9 cellular contexts compared by ENCODE assay signal in the genomic region with DNA sequence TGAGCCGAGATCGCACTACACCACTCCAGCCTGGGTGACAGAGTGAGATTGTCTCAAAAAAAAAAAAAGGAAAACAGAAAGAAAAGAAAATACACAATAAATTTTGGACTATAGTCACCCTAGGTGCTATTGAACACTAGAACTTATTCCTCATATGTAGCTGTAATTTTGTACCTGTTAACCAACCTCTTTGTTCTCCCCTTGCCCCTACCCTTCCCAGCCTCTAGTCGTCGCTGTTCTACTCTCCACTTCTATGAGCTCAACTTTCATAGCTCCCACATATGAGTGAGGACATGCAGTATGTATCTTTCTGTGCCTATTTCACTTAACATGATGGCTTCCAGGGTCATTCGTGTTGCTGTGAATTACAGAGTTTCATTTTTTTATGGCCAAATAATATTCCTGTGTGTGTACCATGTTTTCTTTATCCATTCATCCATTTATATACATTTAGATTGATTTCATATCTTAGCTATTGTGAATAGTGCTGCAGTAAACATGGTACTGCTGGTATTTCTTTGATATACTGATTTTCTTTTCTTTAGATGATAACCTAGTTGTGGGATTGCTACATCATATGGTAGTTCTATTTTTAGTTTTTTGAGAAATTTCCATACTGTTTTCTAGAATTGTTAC. TPM values are rescaled to one million over a fixed set of nuclear protein-coding genes. Genes with fewer than 3 reads are reported as not detected.
DNase-seq lines count a peak whose midpoint lies in the region; ATAC-seq and TF ChIP-seq lines count a peak whose summit lies in the region.
"Had no signal": no experiment of that assay in that cellular context is flagged by ENCODE, and none has a peak within 500 bp of the region (broad histone marks: within the 10 kb centered on the region; RNA-seq: fewer than 3 reads in every experiment).

No MANE protein-coding gene starts in this region.

- H3K79me2 ChIP-seq in OCI-LY7 (ENCODE audit: insufficient read depth, low read depth, low read length): no peaks in the 10 kb centered on the region

- DNase-seq in COLO829 (ENCODE audit: low spot score) (peak; percentile 13), HAP-1 (ENCODE audit: low spot score in 2 of 2) (peak; percentile 34 to 44), OCI-LY7 (ENCODE audit: low spot score) (peak; percentile 39), breast epithelium (ENCODE audit: low spot score in 2 of 2) (no peak), thyroid gland (peak; percentile 12 to 32), cortex of kidney (lab: John Stamatoyannopoulos, UW) (no peak)

- POLR2A ChIA-PET in OCI-LY7 (lab: Charles Lee): no interaction called here

- CTCF ChIA-PET in OCI-LY7 (lab: Charles Lee; ENCODE audit: unreplicated experiment): interaction anchor here (0.9 to 1.4 kb wide), 3 partner anchors 16 to 303 kb away, joined by 3 to 4 read pairs (median 3); no protein-coding TSS in a partner anchor

- H3K27me3 ChIP-seq in HAP-1 (ENCODE audit: low read depth) (no peaks in the 10 kb centered on the region), breast epithelium (no peaks in the 10 kb centered on the region), liver (ENCODE audit: control insufficient read depth in 4 of 4, insufficient read depth in 4 of 4, low read length in 3 of 4) (no peaks in the 10 kb centered on the region), thyroid gland (no peaks in the 10 kb centered on the region)

- in situ Hi-C loops in HAP-1 (cut with MboI; ENCODE audit: low sequenced_read_pairs): no loop called here

- peaks cover 10% of the 10 kb centered on the region for H3K36me3 ChIP-seq in HAP-1 (replicated peaks)
- peaks cover 65% of the 10 kb centered on the region for H3K36me3 ChIP-seq in OCI-LY7 (ENCODE audit: insufficient read depth, low read length)
- no peaks in the 10 kb centered on the region for H3K36me3 ChIP-seq in breast epithelium
- peaks cover 13 to 42% (median 26%) of the 10 kb centered on the region in 4 donors for H3K36me3 ChIP-seq in liver (ENCODE audit: control insufficient read depth in 4 of 4, insufficient read depth in 3 of 4, low read depth in 1 of 4, low read length in 3 of 4)
- peaks cover 27 to 33% of the 10 kb centered on the region in 2 donors for H3K36me3 ChIP-seq in thyroid gland

- H3K9me2 ChIP-seq in OCI-LY7 (ENCODE audit: insufficient read depth, low read length): no peaks in the 10 kb centered on the region

- H3K4me3 ChIP-seq in HAP-1 (no peak overlapping the region), OCI-LY7 (ENCODE audit: low read depth, low read length, poor library complexity, severe bottlenecking) (no peak overlapping the region), breast epithelium (no peak overlapping the region), liver (ENCODE audit: low read depth in 1 of 3, low read length in 3 of 3) (no peak overlapping the region), thyroid gland (replicated peaks in 1 of 3) (no peak overlapping the region)
- H3K4me3 ChIP-seq: SK-N-MC had no signal

- no peaks in the 10 kb centered on the region for H4K20me1 ChIP-seq in OCI-LY7 (ENCODE audit: insufficient read depth, low read length)

- H3K4me1 ChIP-seq in HAP-1: no peaks in the 10 kb centered on the region; the same call in 1 of the 2 replicates
- no peaks in the 10 kb centered on the region for H3K4me1 ChIP-seq in OCI-LY7 (ENCODE audit: insufficient read depth, low read length, poor library complexity, severe bottlenecking)
- no peaks in the 10 kb centered on the region for H3K4me1 ChIP-seq in breast epithelium
- no peaks in the 10 kb centered on the region for H3K4me1 ChIP-seq in liver (ENCODE audit: control insufficient read depth in 4 of 4, insufficient read depth in 4 of 4, low read length in 3 of 4)
- H3K4me1 ChIP-seq in thyroid gland: no peaks in the 10 kb centered on the region

- H3K9ac ChIP-seq in liver (ENCODE audit: low read depth in 1 of 2, low read length in 2 of 2): no peak overlapping the region

- TF ChIP-seq CTCF in OCI-LY7 (conservative IDR thresholded peaks at IDR 0.05; ENCODE audit: low read length): peak; percentile 79
- TF ChIP-seq CTCF in breast epithelium (IDR thresholded peaks at IDR 0.05): peak; percentile 38 to 56 (median 44)
- TF ChIP-seq CTCF in liver (IDR thresholded peaks at IDR 0.05; ENCODE audit: low read depth, low read length, missing input control): peak; percentile 72
- peak; percentile 55 to 83 (median 64) for TF ChIP-seq CTCF in thyroid gland (IDR thresholded peaks at IDR 0.05)

- 62% methylated on average over 5 of the region's 5 CpGs for WGBS in liver
- 55 to 56% methylated on average over 5 of the region's 5 CpGs for WGBS in thyroid gland, 2 donors

- no TSS peak for BruUV-seq in OCI-LY7 (replicated peaks; lab: Mats Ljungman, UMichigan)

- ATAC-seq in GM18861 (IDR thresholded peaks at IDR 0.05; ENCODE audit: unreplicated experiment): no peak

- no peak for TF ChIP-seq POLR2A in breast epithelium (IDR thresholded peaks at IDR 0.05)
- no peak for TF ChIP-seq POLR2A in thyroid gland (IDR thresholded peaks at IDR 0.05)

- H3K27ac ChIP-seq in OCI-LY7 (ENCODE audit: low read depth, low read length, poor library complexity, severe bottlenecking): no peak overlapping the region
- no peak overlapping the region for H3K27ac ChIP-seq in breast epithelium
- H3K27ac ChIP-seq in liver (ENCODE audit: low read depth in 1 of 2, low read length in 2 of 2): no peak overlapping the region
- no peak overlapping the region for H3K27ac ChIP-seq in thyroid gland
- H3K27ac ChIP-seq: SK-N-MC had no signal

- intact Hi-C loops in OCI-LY7 (cut with micrococcal nuclease; ENCODE audit: unreplicated experiment) (no loop called here), breast epithelium (cut with DNase I; ENCODE audit: low total_unique reads) (no loop called here), thyroid gland (cut with DNase I) (no loop called here)

- peak; percentile 58 to 69 for TF ChIP-seq RAD21 in liver (IDR thresholded peaks at IDR 0.05)

- no peak overlapping the region for H2AFZ ChIP-seq in OCI-LY7 (ENCODE audit: low read length)

- H3K9me3 ChIP-seq in HAP-1 (no peaks in the 10 kb centered on the region), OCI-LY7 (ENCODE audit: low read length) (peaks cover 6% of the 10 kb centered on the region; the same call in 1 of the 2 replicates), breast epithelium (no peaks in the 10 kb centered on the region), liver (ENCODE audit: control insufficient read depth in 4 of 4, low read length in 3 of 4) (peaks cover 0 to 4% (median 2%) of the 10 kb centered on the region in 4 donors), thyroid gland (no peaks in the 10 kb centered on the region)

- H3K4me2 ChIP-seq in OCI-LY7 (ENCODE audit: low read length): no peak overlapping the region

TF ChIP-seq in liver, 16 proteins besides CTCF, POLR2A, EP300 and RAD21 (continues in another document):
- TF ChIP-seq MAX (IDR thresholded peaks at IDR 0.05): no peak
- TF ChIP-seq YY1 (IDR thresholded peaks at IDR 0.05): no peak
- TF ChIP-seq HNF4A (conservative IDR thresholded peaks at IDR 0.05): no peak
- no peak for TF ChIP-seq TAF1 (conservative IDR thresholded peaks at IDR 0.05)
- no peak for TF ChIP-seq HNF4G (IDR thresholded peaks at IDR 0.05)
- TF ChIP-seq REST (IDR thresholded peaks at IDR 0.05): no peak
- TF ChIP-seq RXRA (IDR thresholded peaks at IDR 0.05): no peak
- no peak for TF ChIP-seq EGR1 (IDR thresholded peaks at IDR 0.05; ENCODE audit: low read depth in 2 of 2)
- TF ChIP-seq SP1 (IDR thresholded peaks at IDR 0.05): no peak
- no peak for TF ChIP-seq ATF3 (IDR thresholded peaks at IDR 0.05)
- TF ChIP-seq FOXA1 (IDR thresholded peaks at IDR 0.05): no peak

RNA-seq across cellular contexts. Expression of gene VPS35L, which starts 28.3 kb away (rescaled TPM):
- 13.1 and 16.5 TPM in 2 replicates for total RNA-seq in OCI-LY7 (2014; rRNA removed; shearing (Covaris generic))
- 59.9 and 65.2 TPM in 2 replicates for total RNA-seq in OCI-LY7 (2022)
- total RNA-seq in breast epithelium: 10 to 100 TPM; 36.4 to 43.3 (median 40.5) TPM
- total RNA-seq in liver: 10 to 100 TPM; 16.1 to 18.2 TPM
- polyA plus RNA-seq in liver: 10 to 100 TPM; 10.5 to 14.1 TPM
- total RNA-seq in thyroid gland: 10 to 100 TPM; 64.9 to 74.3 (median 68.8) TPM

Comparison
In these comparisons a context has a peak if more than half of its experiments do, and no peak if none do; other contexts are left out.
1. DNase-seq: peak in COLO829 (single experiment), HAP-1 (2 of 2), OCI-LY7 (single experiment) and thyroid gland (2 of 2); none in breast epithelium (0 of 2) and cortex of kidney (single experiment).
2. Peak in every context shown above with its lines, with median percentiles within 50 percentile points of each other: CTCF ChIP-seq.